Comparison of ENCODE assay signal across 27 cellular contexts in genomic region chr5:169756071-169756765, GRCh38.
"Had no signal": no experiment of that assay in that cellular context is flagged by ENCODE, and none has a peak within 500 bp of the region (broad histone marks: within the 10 kb centered on the region; RNA-seq: fewer than 3 reads in every experiment).

No MANE protein-coding gene starts in this region.

- H3K4me3 Mint-ChIP-seq: natural killer cell; stimulated activated effector memory CD8-positive, alpha-beta T cell treated with anti-CD3 and anti-CD28 coated beads, Interleukin-12 subunit alpha, Interleukin-12 subunit beta, amount 100 ng/mL, for 72 hours had no signal

- H3K27me3 ChIP-seq: foreskin keratinocyte, gastroesophageal sphincter, heart left ventricle, hepatocyte, left lung, ovary, sigmoid colon, testis, tibial artery, upper lobe of right lung, uterus had no signal

- H3K4me1 ChIP-seq: esophagus muscularis mucosa, foreskin keratinocyte, gastroesophageal sphincter, psoas muscle, sigmoid colon, tibial artery, upper lobe of right lung, uterus had no signal

- FAIRE-seq: endothelial cell of umbilical vein had no signal

- ATAC-seq: foreskin keratinocyte; gastroesophageal sphincter; heart left ventricle; left cardiac atrium; left lung; natural killer cell; psoas muscle; right cardiac atrium; stimulated activated effector memory CD8-positive, alpha-beta T cell treated with anti-CD3 and anti-CD28 coated beads, Interleukin-12 subunit alpha, Interleukin-12 subunit beta, amount 100 ng/mL, for 72 hours; stimulated activated naive CD8-positive, alpha-beta T cell treated with anti-CD3 and anti-CD28 coated beads, Interleukin-15, Interleukin-2, amounts not matched to agents 100 U/mL and 50 U/mL, for 24 hours; upper lobe of right lung had no signal

- H3K4me3 ChIP-seq: coronary artery, esophagus muscularis mucosa, gastroesophageal sphincter, heart left ventricle, hepatocyte, left lung, ovary, psoas muscle, sigmoid colon, testis, tibial artery, upper lobe of right lung, uterus had no signal

- H3K27ac Mint-ChIP-seq: stimulated activated effector memory CD8-positive, alpha-beta T cell treated with anti-CD3 and anti-CD28 coated beads, Interleukin-12 subunit alpha, Interleukin-12 subunit beta, amount 100 ng/mL, for 72 hours had no signal

- DNase-seq: dermis blood vessel endothelial cell; effector memory CD4-positive, alpha-beta T cell; heart left ventricle; left cardiac atrium; left lung; mammary epithelial cell; natural killer cell; occipital lobe; ovary; psoas muscle; right cardiac atrium; sigmoid colon; stimulated activated CD4-positive, alpha-beta T cell treated with anti-CD3 and anti-CD28 coated beads, Interleukin-2, amount 100 ng/mL, for 24 hours; stimulated activated CD4-positive, alpha-beta T cell treated with anti-CD3 and anti-CD28 coated beads, Interleukin-4, amount 100 ng/mL, for 24 hours; stimulated activated naive CD8-positive, alpha-beta T cell treated with anti-CD3 and anti-CD28 coated beads, Interleukin-15, Interleukin-2, amounts not matched to agents 100 U/mL and 50 U/mL, for 24 hours; substantia nigra; testis; tibial artery; upper lobe of right lung; uterus had no signal

- H3K9me3 ChIP-seq: esophagus muscularis mucosa, gastroesophageal sphincter, left lung, ovary, psoas muscle, sigmoid colon, testis, tibial artery, upper lobe of right lung, uterus had no signal

- H3K79me2 ChIP-seq: hepatocyte had no signal

- H3K4me2 ChIP-seq: hepatocyte had no signal

- H3K9me3 Mint-ChIP-seq: natural killer cell; stimulated activated effector memory CD8-positive, alpha-beta T cell treated with anti-CD3 and anti-CD28 coated beads, Interleukin-12 subunit alpha, Interleukin-12 subunit beta, amount 100 ng/mL, for 72 hours had no signal

- H3K27ac ChIP-seq: coronary artery, esophagus muscularis mucosa, foreskin keratinocyte, gastroesophageal sphincter, heart left ventricle, hepatocyte, left lung, ovary, psoas muscle, sigmoid colon, testis, tibial artery, upper lobe of right lung, uterus had no signal

- H2AFZ ChIP-seq: hepatocyte had no signal

- H3K36me3 ChIP-seq: esophagus muscularis mucosa, gastroesophageal sphincter, ovary, sigmoid colon, tibial artery, uterus had no signal
